7 cellular contexts compared by ENCODE assay signal in genomic region chr1:45551684-45552083, GRCh38. TPM values are rescaled to one million over a fixed set of nuclear protein-coding genes. Genes with fewer than 3 reads are reported as not detected.
A peak's percentile ranks its signal among the peaks of the same experiment; 100 is the strongest.
DNase-seq lines count a peak whose midpoint lies in the region; ATAC-seq and TF ChIP-seq lines count a peak whose summit lies in the region.

No MANE protein-coding gene starts in this region.

- no peaks in the 10 kb centered on the region for H3K27me3 Mint-ChIP-seq in activated CD8-positive, alpha-beta T cell treated with anti-CD3 and anti-CD28 coated beads, Interleukin-2, amount 10 ng/mL, durations not matched to agents 7 days and 5 days (ENCODE audit: low read depth)
- H3K27me3 Mint-ChIP-seq in stimulated activated memory B cell treated with anti-CD40 and anti-IgM and Interleukin-4, amounts not matched to agents 10 μg/mL and 1 μg/mL and 100 μg/mL, for 72 hours = no peaks in the 10 kb centered on the region

- peaks cover 25% of the 10 kb centered on the region for H3K4me1 Mint-ChIP-seq in activated CD8-positive, alpha-beta T cell treated with anti-CD3 and anti-CD28 coated beads, Interleukin-2, amount 10 ng/mL, durations not matched to agents 7 days and 5 days (ENCODE audit: low read depth)
- H3K4me1 Mint-ChIP-seq in stimulated activated memory B cell treated with anti-CD40 and anti-IgM and Interleukin-4, amounts not matched to agents 10 μg/mL and 1 μg/mL and 100 μg/mL, for 72 hours = peaks cover 27% of the 10 kb centered on the region

- H3K9ac ChIP-seq in iPS-18a (ENCODE audit: low read length) = peak overlapping the region; percentile 95

- peaks cover 26% of the 10 kb centered on the region for H3K36me3 ChIP-seq in iPS-18a (ENCODE audit: control insufficient read depth, low read depth, low read length)

- peak overlapping the region; percentile 91 for H3K27ac Mint-ChIP-seq in activated CD8-positive, alpha-beta T cell treated with anti-CD3 and anti-CD28 coated beads, Interleukin-2, amount 10 ng/mL, durations not matched to agents 7 days and 5 days
- peak overlapping the region; percentile 93 for H3K27ac Mint-ChIP-seq in stimulated activated memory B cell treated with anti-CD40 and anti-IgM and Interleukin-4, amounts not matched to agents 10 μg/mL and 1 μg/mL and 100 μg/mL, for 72 hours

- no peaks in the 10 kb centered on the region for H3K9me3 Mint-ChIP-seq in activated CD8-positive, alpha-beta T cell treated with anti-CD3 and anti-CD28 coated beads, Interleukin-2, amount 10 ng/mL, durations not matched to agents 7 days and 5 days (ENCODE audit: insufficient read depth)
- no peaks in the 10 kb centered on the region for H3K9me3 Mint-ChIP-seq in stimulated activated memory B cell treated with anti-CD40 and anti-IgM and Interleukin-4, amounts not matched to agents 10 μg/mL and 1 μg/mL and 100 μg/mL, for 72 hours

- H3K27ac ChIP-seq in HL-60 (replicated peaks) (peak overlapping the region; percentile 90), iPS-18a (ENCODE audit: low read length) (no peak overlapping the region)

- peaks cover 6% of the 10 kb centered on the region for H3K4me1 ChIP-seq in iPS-18a (ENCODE audit: control insufficient read depth, low read depth, low read length)

- CTCF ChIA-PET in activated CD8-positive, alpha-beta T cell treated with anti-CD3 and anti-CD28 coated beads, Interleukin-2, amount 10 ng/mL, durations not matched to agents 7 days and 5 days (lab: Charles Lee) = interaction anchor here (1.1 to 2.5 kb wide), 5 partner anchors 15 to 59 kb away, joined by 3 to 19 read pairs (median 13); partner anchors contain the start of gene PRDX1

- H3K36me3 Mint-ChIP-seq in activated CD8-positive, alpha-beta T cell treated with anti-CD3 and anti-CD28 coated beads, Interleukin-2, amount 10 ng/mL, durations not matched to agents 7 days and 5 days (ENCODE audit: low read depth) = peaks cover 12% of the 10 kb centered on the region
- H3K36me3 Mint-ChIP-seq in stimulated activated memory B cell treated with anti-CD40 and anti-IgM and Interleukin-4, amounts not matched to agents 10 μg/mL and 1 μg/mL and 100 μg/mL, for 72 hours = peaks cover 21% of the 10 kb centered on the region

- no peak for DNase-seq in HL-60 (ENCODE audit: low read depth in 1 of 2, low spot score in 1 of 2)
- no peak for DNase-seq in activated CD8-positive, alpha-beta T cell treated with anti-CD3 and anti-CD28 coated beads, Interleukin-2, amount 10 ng/mL, durations not matched to agents 7 days and 5 days
- DNase-seq in stimulated activated CD4-positive, alpha-beta T cell treated with anti-CD3 and anti-CD28 coated beads, Interleukin-15, amount 100 ng/mL, for 24 hours = no peak
- DNase-seq in NCI-H748 (lab: John Stamatoyannopoulos, UW; ENCODE audit: unreplicated experiment) = no peak
- no peak for DNase-seq in stimulated activated CD8-positive, alpha-beta memory T cell treated with anti-CD3 and anti-CD28 coated beads, Interleukin-4, amount 100 ng/mL, for 48 hours

- TF ChIP-seq CTCF in HL-60 (IDR thresholded peaks at IDR 0.05; ENCODE audit: insufficient read depth, low read length) = no peak

- H3K4me3 ChIP-seq in HL-60 (replicated peaks; ENCODE audit: insufficient read depth, low read length) (peak overlapping the region; percentile 84), iPS-18a (ENCODE audit: low read length) (peak overlapping the region; percentile 100)

- POLR2A ChIA-PET in activated CD8-positive, alpha-beta T cell treated with anti-CD3 and anti-CD28 coated beads, Interleukin-2, amount 10 ng/mL, durations not matched to agents 7 days and 5 days (lab: Charles Lee) = interaction anchor here (0.9 to 2.3 kb wide), 10 partner anchors 8 to 821 kb away, joined by 3 to 42 read pairs (median 5); partner anchors contain the start of genes CCDC163, MMACHC, NASP and PRDX1

- no peak for ATAC-seq in activated CD8-positive, alpha-beta T cell treated with anti-CD3 and anti-CD28 coated beads, Interleukin-2, amount 10 ng/mL, durations not matched to agents 7 days and 5 days
- ATAC-seq in stimulated activated memory B cell treated with anti-CD40 and anti-IgM and Interleukin-4, amounts not matched to agents 10 μg/mL and 1 μg/mL and 100 μg/mL, for 72 hours = no peak

- H3K4me3 Mint-ChIP-seq in activated CD8-positive, alpha-beta T cell treated with anti-CD3 and anti-CD28 coated beads, Interleukin-2, amount 10 ng/mL, durations not matched to agents 7 days and 5 days = peak overlapping the region; percentile 94
- H3K4me3 Mint-ChIP-seq in stimulated activated memory B cell treated with anti-CD40 and anti-IgM and Interleukin-4, amounts not matched to agents 10 μg/mL and 1 μg/mL and 100 μg/mL, for 72 hours = peak overlapping the region; percentile 96

- H3K9me3 ChIP-seq in iPS-18a (ENCODE audit: control insufficient read depth, low read depth, low read length) = no peaks in the 10 kb centered on the region

- H3K27me3 ChIP-seq in HL-60 (ENCODE audit: insufficient read depth, poor library complexity, severe bottlenecking) (no peaks in the 10 kb centered on the region), iPS-18a (ENCODE audit: control insufficient read depth, insufficient read depth, low read length) (no peaks in the 10 kb centered on the region)

RNA-seq across cellular contexts. Expression of gene AKR1A1, which starts 1.1 kb away (rescaled TPM):
- total RNA-seq in activated CD8-positive, alpha-beta T cell treated with anti-CD3 and anti-CD28 coated beads, Interleukin-2, amount 10 ng/mL, durations not matched to agents 7 days and 5 days = 100 to 1,000 TPM; 150 to 152 TPM

RNA-seq across cellular contexts. Expression of gene PRDX1, which starts 30.0 kb away (rescaled TPM):
- total RNA-seq in activated CD8-positive, alpha-beta T cell treated with anti-CD3 and anti-CD28 coated beads, Interleukin-2, amount 10 ng/mL, durations not matched to agents 7 days and 5 days = 100 to 1,000 TPM; 250 to 251 TPM

RNA-seq across cellular contexts. Expression of gene NASP, which starts 32.2 kb away (rescaled TPM):
- 100 to 1,000 TPM; 230 to 233 TPM for total RNA-seq in activated CD8-positive, alpha-beta T cell treated with anti-CD3 and anti-CD28 coated beads, Interleukin-2, amount 10 ng/mL, durations not matched to agents 7 days and 5 days

RNA-seq across cellular contexts. Expression of gene MMACHC, which starts 51.6 kb away (rescaled TPM):
- 1 to 10 TPM; 6.7 to 8.7 TPM for total RNA-seq in activated CD8-positive, alpha-beta T cell treated with anti-CD3 and anti-CD28 coated beads, Interleukin-2, amount 10 ng/mL, durations not matched to agents 7 days and 5 days

RNA-seq across cellular contexts. Expression of gene CCDC163, which starts 51.8 kb away (rescaled TPM):
- total RNA-seq in activated CD8-positive, alpha-beta T cell treated with anti-CD3 and anti-CD28 coated beads, Interleukin-2, amount 10 ng/mL, durations not matched to agents 7 days and 5 days = 1 to 10 TPM; 7.9 to 9.4 TPM
